ENCODE assay signal across 29 cellular contexts in the genomic region with DNA sequence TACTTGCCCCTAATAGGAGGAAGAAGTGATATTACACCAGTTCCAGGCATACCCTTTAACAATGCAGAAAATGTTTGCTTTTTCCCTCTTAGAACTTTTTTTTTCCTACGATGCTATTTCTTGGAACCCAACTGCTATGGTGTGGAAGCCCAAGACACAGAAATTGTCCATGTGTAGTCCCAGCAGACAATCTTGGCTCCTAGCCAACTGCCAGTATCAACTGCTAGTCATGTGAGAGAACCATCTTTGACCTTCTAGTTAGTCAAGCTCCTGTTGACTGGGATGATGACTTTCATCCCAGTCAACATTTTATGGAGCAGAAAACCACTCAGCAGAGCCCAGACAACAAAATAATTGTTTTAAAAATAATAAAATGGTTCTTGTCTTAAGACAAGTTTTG.
DNase-seq lines count a peak whose midpoint lies in the region; ATAC-seq, FAIRE-seq and TF ChIP-seq lines count a peak whose summit lies in the region.
"Had no signal": no experiment of that assay in that cellular context is flagged by ENCODE, and none has a peak within 500 bp of the region (broad histone marks: within the 10 kb centered on the region; RNA-seq: fewer than 3 reads in every experiment).

No MANE protein-coding gene starts in this region.

- TF ChIP-seq EP300 in K562 (IDR thresholded peaks at IDR 0.05; ENCODE audit: low read length), result no peak

- no peaks in the 10 kb centered on the region; the same call in 1 of the 2 replicates for H3K9me2 ChIP-seq in GM23338 (ENCODE audit: insufficient read depth)

- peaks cover 64% of the 10 kb centered on the region for H3K9me3 Mint-ChIP-seq in GM23338

- intact Hi-C loops in K562 (cut with micrococcal nuclease), result no loop called here

- no peak overlapping the region for H2AFZ ChIP-seq in GM23338
- H2AFZ ChIP-seq in K562 (ENCODE audit: low read depth, low read length), result no peak overlapping the region

- no peaks in the 10 kb centered on the region for H3K9me1 ChIP-seq in K562 (ENCODE audit: control insufficient read depth, insufficient read depth, low read length)

- no peaks in the 10 kb centered on the region for H4K20me1 ChIP-seq in GM23338 (replicated peaks; ENCODE audit: insufficient read depth)
- no peaks in the 10 kb centered on the region for H4K20me1 ChIP-seq in K562 (replicated peaks; ENCODE audit: control insufficient read depth, insufficient read depth, low read length)
- H4K20me1 ChIP-seq: BLaER1 had no signal

- H3K9me3 ChIP-seq in K562 (replicated peaks; ENCODE audit: control insufficient read depth, insufficient read depth, low read depth, low read length), result no peaks in the 10 kb centered on the region
- H3K9me3 ChIP-seq: BE2C had no signal

- no peak overlapping the region for H3K9ac ChIP-seq in K562 (ENCODE audit: insufficient read depth in 1 of 2, low read depth in 2 of 2, low read length in 2 of 2)
- H3K9ac ChIP-seq: BLaER1 had no signal

- in situ Hi-C loops in K562 (cut with MboI), result no loop called here

- no peak for TF ChIP-seq CTCF in GM23338 (conservative IDR thresholded peaks at IDR 0.05; ENCODE audit: low read depth in 2 of 2)
- TF ChIP-seq CTCF in K562 (IDR thresholded peaks at IDR 0.05 in 2 of 3, conservative IDR thresholded peaks at IDR 0.05 in 1 of 3; ENCODE audit: insufficient read depth in 2 of 3, low read depth in 1 of 3, low read length in 3 of 3), result no peak

- H3K4me2 ChIP-seq in GM23338 (no peak overlapping the region), K562 (ENCODE audit: insufficient read depth, low read length) (no peak overlapping the region)
- H3K4me2 ChIP-seq: BLaER1 had no signal

- ATAC-seq in GM23338 (no peak), K562 (no peak)
- ATAC-seq: GM12878 had no signal

- H3K79me2 ChIP-seq in GM23338 (replicated peaks; ENCODE audit: insufficient read depth) (no peaks in the 10 kb centered on the region), K562 (ENCODE audit: control insufficient read depth, insufficient read depth, low read length) (no peaks in the 10 kb centered on the region)

- 0% methylated on average over 1 of the region's 1 CpG for WGBS in K562 (ENCODE audit: insufficient coverage, low coverage, missing lambda C conversion rate)

- no peaks in the 10 kb centered on the region for H3K4me1 Mint-ChIP-seq in GM23338
- H3K4me1 Mint-ChIP-seq: CD14-positive monocyte; CD4-positive, alpha-beta memory T cell; CD4-positive, CD25-positive, alpha-beta regulatory T cell; CD8-positive, alpha-beta memory T cell had no signal

- no peaks in the 10 kb centered on the region for H3K27me3 ChIP-seq in GM23338 (ENCODE audit: insufficient read depth)
- H3K27me3 ChIP-seq in K562 (ENCODE audit: control insufficient read depth in 2 of 2, insufficient read depth in 2 of 2, low read length in 2 of 2), result no peaks in the 10 kb centered on the region
- H3K27me3 ChIP-seq: BE2C, BLaER1 had no signal

- no peaks in the 10 kb centered on the region for H3F3A ChIP-seq in GM23338 (replicated peaks; ENCODE audit: low read depth)

- FAIRE-seq in H54 (lab: Jason Lieb, UNC) (peak; percentile 15), K562 (lab: Jason Lieb, UNC) (no peak)
- FAIRE-seq: A204.1, GM12878, GM12892, GM18507 had no signal

- H3K4me3 ChIP-seq in GM23338 (no peak overlapping the region), K562 (no peak overlapping the region)
- H3K4me3 ChIP-seq: BLaER1, GM12878 had no signal

- peaks cover 5% of the 10 kb centered on the region; the same call in 2 of the 3 replicates for H3K36me3 Mint-ChIP-seq in GM23338 (ENCODE audit: low read depth)
- H3K36me3 Mint-ChIP-seq: CD14-positive monocyte; CD4-positive, alpha-beta memory T cell; CD4-positive, CD25-positive, alpha-beta regulatory T cell; CD8-positive, alpha-beta memory T cell had no signal

- no peak overlapping the region for H3K4me3 Mint-ChIP-seq in GM23338
- H3K4me3 Mint-ChIP-seq: CD14-positive monocyte; CD4-positive, alpha-beta memory T cell; CD4-positive, CD25-positive, alpha-beta regulatory T cell; CD8-positive, alpha-beta memory T cell had no signal

- H3K27ac ChIP-seq in GM23338 (ENCODE audit: low read depth) (no peak overlapping the region), K562 (ENCODE audit: extremely low read depth, low read depth, low read length) (no peak overlapping the region)
- H3K27ac ChIP-seq: BLaER1 had no signal

- DNase-seq in NCI-H2171 treated with DMSO at 0.1 percent for 48 hours (lab: John Stamatoyannopoulos, UW) (peak; percentile 13), NCI-H2171 (lab: John Stamatoyannopoulos, UW) (no peak), GM23338 (ENCODE audit: low spot score) (no peak), H54 (ENCODE audit: insufficient read length, low spot score) (no peak), K562 (ENCODE audit: extremely low read depth in 1 of 4, low spot score in 3 of 4) (peak in 3 of 4 experiments; percentile 1 to 10 (median 8)), NCI-H146 (lab: John Stamatoyannopoulos, UW) (no peak), LoVo (ENCODE audit: low spot score) (no peak), putamen (ENCODE audit: low spot score) (no peak)
- DNase-seq: 8988T; ACHN; BE2C; C1 segment of cervical spinal cord; CD4-positive, alpha-beta memory T cell; CD4-positive, CD25-positive, alpha-beta regulatory T cell; CD8-positive, alpha-beta memory T cell; COR-L47; DMS 273 treated with DMSO at 0.1 percent for 48 hours; DMS153; DMS53; DMS79; DND-41; EL; GDM1 had no signal

- TF ChIP-seq RAD21 in K562 (CRISPR knock-in tag; conservative IDR thresholded peaks at IDR 0.05 in 1 of 2, IDR thresholded peaks at IDR 0.05 in 1 of 2), result no peak

- POLR2A ChIA-PET in K562 (lab: Yijun Ruan, JAX), result no interaction called here

- CTCF ChIA-PET in K562 (lab: Yijun Ruan, JAX; ENCODE audit: low intra/inter-chr PET ratio), result no interaction called here

- no TSS peak for BruUV-seq in K562 (replicated peaks; lab: Mats Ljungman, UMichigan)

- H3K4me1 ChIP-seq in GM23338 (ENCODE audit: insufficient read depth) (no peaks in the 10 kb centered on the region), K562 (replicated peaks in 1 of 2; ENCODE audit: control insufficient read depth in 2 of 2, insufficient read depth in 2 of 2, low read length in 2 of 2) (no peaks in the 10 kb centered on the region)
- H3K4me1 ChIP-seq: BE2C, BLaER1 had no signal

- H3K27ac Mint-ChIP-seq in GM23338, result no peak overlapping the region
- H3K27ac Mint-ChIP-seq: CD14-positive monocyte; CD4-positive, alpha-beta memory T cell; CD4-positive, CD25-positive, alpha-beta regulatory T cell; CD8-positive, alpha-beta memory T cell had no signal

- TF ChIP-seq POLR2A in H54 (IDR thresholded peaks at IDR 0.05; ENCODE audit: low read depth, low read length) (no peak), K562 (conservative IDR thresholded peaks at IDR 0.05) (no peak)

- H3K36me3 ChIP-seq in GM23338 (ENCODE audit: insufficient read depth) (no peaks in the 10 kb centered on the region), K562 (ENCODE audit: control insufficient read depth, insufficient read depth, low read length) (no peaks in the 10 kb centered on the region)
- H3K36me3 ChIP-seq: BE2C, BLaER1 had no signal

- no peaks in the 10 kb centered on the region for H3K27me3 Mint-ChIP-seq in GM23338 (ENCODE audit: insufficient read depth, low read depth, poor library complexity)
- H3K27me3 Mint-ChIP-seq: CD4-positive, alpha-beta memory T cell; CD4-positive, CD25-positive, alpha-beta regulatory T cell; CD8-positive, alpha-beta memory T cell had no signal

TF ChIP-seq in GM23338, 12 proteins besides CTCF, POLR2A, EP300 and RAD21:
- no peak for TF ChIP-seq POLR2AphosphoS5 (IDR thresholded peaks at IDR 0.05; ENCODE audit: low read depth)
- peak; percentile 85 for TF ChIP-seq ZNF331 (CRISPR knock-in tag; IDR thresholded peaks at IDR 0.05; ENCODE audit: low read depth)
TF ChIP-seq in GM23338: peak in this region for 1.

TF ChIP-seq in K562, 482 proteins besides CTCF, POLR2A, EP300 and RAD21:
- TF ChIP-seq MTF1 (CRISPR knock-in tag; IDR thresholded peaks at IDR 0.05; ENCODE audit: borderline replicate concordance), result no peak
- peak; percentile 81 for TF ChIP-seq NFIC (IDR thresholded peaks at IDR 0.05)
- no peak for TF ChIP-seq ELF4 (CRISPR knock-in tag; IDR thresholded peaks at IDR 0.05)
- TF ChIP-seq, protein P1, sequence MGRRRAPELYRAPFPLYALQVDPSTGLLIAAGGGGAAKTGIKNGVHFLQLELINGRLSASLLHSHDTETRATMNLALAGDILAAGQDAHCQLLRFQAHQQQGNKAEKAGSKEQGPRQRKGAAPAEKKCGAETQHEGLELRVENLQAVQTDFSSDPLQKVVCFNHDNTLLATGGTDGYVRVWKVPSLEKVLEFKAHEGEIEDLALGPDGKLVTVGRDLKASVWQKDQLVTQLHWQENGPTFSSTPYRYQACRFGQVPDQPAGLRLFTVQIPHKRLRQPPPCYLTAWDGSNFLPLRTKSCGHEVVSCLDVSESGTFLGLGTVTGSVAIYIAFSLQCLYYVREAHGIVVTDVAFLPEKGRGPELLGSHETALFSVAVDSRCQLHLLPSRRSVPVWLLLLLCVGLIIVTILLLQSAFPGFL (CRISPR knock-in tag; IDR thresholded peaks at IDR 0.05), result no peak
- peak; percentile 64 for TF ChIP-seq NFIX (CRISPR knock-in tag; IDR thresholded peaks at IDR 0.05; ENCODE audit: low read depth)
- TF ChIP-seq EGR1 (conservative IDR thresholded peaks at IDR 0.05), result no peak

Comparison
In these comparisons a context has a peak if more than half of its experiments do, and no peak if none do; other contexts are left out.
1. DNase-seq: peak in NCI-H2171 treated with DMSO at 0.1 percent for 48 hours (single experiment) and K562 (3 of 4); none in NCI-H2171 (single experiment), GM23338 (single experiment), H54 (single experiment), NCI-H146 (single experiment), LoVo (single experiment) and putamen (single experiment).